ENCODE assay signal across 1 cellular context in genomic region chr7:40780431-40780830, GRCh38.
TF ChIP-seq lines count a peak whose summit lies in the region.

No MANE protein-coding gene starts in this region.

TF ChIP-seq in SK-N-SH, 30 proteins besides CTCF, POLR2A, EP300 and RAD21 (continued from another document):
- no peak for TF ChIP-seq REST (IDR thresholded peaks at IDR 0.05; ENCODE audit: low read depth, low read length)
- TF ChIP-seq JUND (IDR thresholded peaks at IDR 0.05) = peak; percentile 38; the same call in 1 of the 2 replicates
